27 cellular contexts compared by ENCODE assay signal in genomic region chr2:124663293-124663997, GRCh38.
"Had no signal": no experiment of that assay in that cellular context is flagged by ENCODE, and none has a peak within 500 bp of the region (broad histone marks: within the 10 kb centered on the region; RNA-seq: fewer than 3 reads in every experiment).

No MANE protein-coding gene starts in this region.

- H3K27me3 Mint-ChIP-seq: dendritic cell treated with granulocyte-macrophage colony-stimulating factor and Interleukin-4, amounts not matched to agents 40 ng/mL and 50 ng/mL, for 4 days; stimulated activated memory B cell treated with anti-CD40 and anti-IgM and Interleukin-4, amounts not matched to agents 10 μg/mL and 1 μg/mL and 100 μg/mL, for 72 hours; stimulated activated naive CD8-positive, alpha-beta T cell treated with anti-CD3 and anti-CD28 coated beads, Interleukin-15, Interleukin-2, amounts not matched to agents 100 ng/mL and 50 ng/mL, for 24 hours had no signal

- H3K4me3 Mint-ChIP-seq: dendritic cell treated with granulocyte-macrophage colony-stimulating factor and Interleukin-4, amounts not matched to agents 40 ng/mL and 50 ng/mL, for 4 days; endodermal cell; immature natural killer cell; natural killer cell; stimulated activated memory B cell treated with anti-CD40 and anti-IgM and Interleukin-4, amounts not matched to agents 10 μg/mL and 1 μg/mL and 100 μg/mL, for 72 hours; stimulated activated naive CD8-positive, alpha-beta T cell treated with anti-CD3 and anti-CD28 coated beads, Interleukin-15, Interleukin-2, amounts not matched to agents 100 ng/mL and 50 ng/mL, for 24 hours had no signal

- H3K27ac Mint-ChIP-seq: dendritic cell treated with granulocyte-macrophage colony-stimulating factor and Interleukin-4, amounts not matched to agents 40 ng/mL and 50 ng/mL, for 4 days; endodermal cell; immature natural killer cell; natural killer cell; stimulated activated memory B cell treated with anti-CD40 and anti-IgM and Interleukin-4, amounts not matched to agents 10 μg/mL and 1 μg/mL and 100 μg/mL, for 72 hours; stimulated activated naive CD8-positive, alpha-beta T cell treated with anti-CD3 and anti-CD28 coated beads, Interleukin-15, Interleukin-2, amounts not matched to agents 100 ng/mL and 50 ng/mL, for 24 hours had no signal

- H3K4me1 ChIP-seq: gastrocnemius medialis, lower lobe of right lung, psoas muscle, spleen, suprapubic skin, transverse colon, upper lobe of right lung, uterus had no signal

- H3K36me3 Mint-ChIP-seq: immature natural killer cell; natural killer cell; stimulated activated memory B cell treated with anti-CD40 and anti-IgM and Interleukin-4, amounts not matched to agents 10 μg/mL and 1 μg/mL and 100 μg/mL, for 72 hours had no signal

- ATAC-seq: esophagus mucosa; gastrocnemius medialis; natural killer cell; psoas muscle; right cardiac atrium; stimulated activated memory B cell treated with anti-CD40 and anti-IgM and Interleukin-4, amounts not matched to agents 10 μg/mL and 1 μg/mL and 100 μg/mL, for 72 hours had no signal

- FAIRE-seq: colon, keratinocyte had no signal

- H3K9me3 Mint-ChIP-seq: endodermal cell had no signal

- H3K27me3 ChIP-seq: gastrocnemius medialis, ovary, spleen, suprapubic skin, transverse colon, upper lobe of right lung, uterus had no signal

- H3K4me1 Mint-ChIP-seq: endodermal cell; immature natural killer cell; natural killer cell; stimulated activated memory B cell treated with anti-CD40 and anti-IgM and Interleukin-4, amounts not matched to agents 10 μg/mL and 1 μg/mL and 100 μg/mL, for 72 hours had no signal

- H3K9me3 ChIP-seq: gastrocnemius medialis, lower lobe of right lung, ovary, psoas muscle, transverse colon, upper lobe of right lung, uterus had no signal

- H3K27ac ChIP-seq: epithelial cell of prostate, gastrocnemius medialis, lower lobe of right lung, ovary, psoas muscle, skin epidermis, spleen, suprapubic skin, transverse colon, upper lobe of right lung, uterus had no signal

- DNase-seq: effector CD8-positive, alpha-beta T cell; endodermal cell; foreskin fibroblast; gastrocnemius medialis; head of caudate nucleus; immature natural killer cell; left ventricle myocardium superior; lower lobe of right lung; natural killer cell; occipital lobe; ovary; psoas muscle; right cardiac atrium; spleen; stimulated activated CD4-positive, alpha-beta T cell treated with anti-CD3 and anti-CD28 coated beads, Interleukin-4, amount 100 ng/mL, for 4 hours; transverse colon; upper lobe of right lung; uterus had no signal
